ENCODE assay signal across 11 cellular contexts in genomic region chr1:21333824-21334213, GRCh38. TPM values are rescaled to one million over a fixed set of nuclear protein-coding genes. Genes with fewer than 3 reads are reported as not detected.
DNase-seq lines count a peak whose midpoint lies in the region; ATAC-seq, FAIRE-seq and TF ChIP-seq lines count a peak whose summit lies in the region.
"Had no signal": no experiment of that assay in that cellular context is flagged by ENCODE, and none has a peak within 500 bp of the region (broad histone marks: within the 10 kb centered on the region; RNA-seq: fewer than 3 reads in every experiment).

No MANE protein-coding gene starts in this region.

- no peak for TF ChIP-seq POLR2A in endothelial cell of umbilical vein (IDR thresholded peaks at IDR 0.05; ENCODE audit: low read depth, low read length)

- H3K9me3 ChIP-seq in DOHH2 (ENCODE audit: control insufficient read depth, insufficient read depth, low read length): no peaks in the 10 kb centered on the region
- no peaks in the 10 kb centered on the region for H3K9me3 ChIP-seq in RWPE2 (ENCODE audit: severe bottlenecking)
- H3K9me3 ChIP-seq in endothelial cell of umbilical vein (replicated peaks; ENCODE audit: control insufficient read depth, insufficient read depth, low read length): no peaks in the 10 kb centered on the region

- peaks cover 24% of the 10 kb centered on the region for H3K4me1 Mint-ChIP-seq in glutamatergic neuron (ENCODE audit: low read depth, unreplicated experiment)

- H4K20me1 ChIP-seq in DOHH2 (ENCODE audit: control insufficient read depth, insufficient read depth, low read depth, low read length) (no peaks in the 10 kb centered on the region), endothelial cell of umbilical vein (replicated peaks; ENCODE audit: control insufficient read depth, extremely low read depth, insufficient read depth, low read length) (no peaks in the 10 kb centered on the region)

- DNase-seq in RWPE2 (ENCODE audit: low spot score) (no peak), endothelial cell of umbilical vein (ENCODE audit: low read depth, low spot score) (no peak), glutamatergic neuron (no peak), medulla oblongata (ENCODE audit: extremely low spot score) (no peak), NCI-H1436 (lab: John Stamatoyannopoulos, UW) (no peak)
- no peak for DNase-seq in stimulated activated naive CD4-positive, alpha-beta T cell treated with Interleukin-2 at 50 U/mL for 16 hours (lab: John Stamatoyannopoulos, UW)
- DNase-seq: cerebellar nuclear complex, NCI-H1417 treated with DMSO at 0.1 percent for 48 hours had no signal

- H3K27me3 ChIP-seq in DOHH2 (ENCODE audit: control insufficient read depth, low read length) (peaks cover 25% of the 10 kb centered on the region), RWPE2 (ENCODE audit: insufficient read depth, poor library complexity, severe bottlenecking) (no peaks in the 10 kb centered on the region), endothelial cell of umbilical vein (ENCODE audit: control insufficient read depth in 2 of 2, insufficient read depth in 2 of 2, low read length in 2 of 2) (no peaks in the 10 kb centered on the region)

- TF ChIP-seq CTCF in DOHH2 (IDR thresholded peaks at IDR 0.05; ENCODE audit: low read depth, low read length, poor library complexity, severe bottlenecking): no peak
- no peak for TF ChIP-seq CTCF in RWPE2 (IDR thresholded peaks at IDR 0.05; ENCODE audit: poor library complexity, severe bottlenecking)
- no peak for TF ChIP-seq CTCF in endothelial cell of umbilical vein (IDR thresholded peaks at IDR 0.05; ENCODE audit: extremely low read depth in 1 of 2, insufficient read depth in 1 of 2, low read depth in 1 of 2, low read length in 2 of 2)
- no peak for TF ChIP-seq CTCF in glutamatergic neuron (IDR thresholded peaks at IDR 0.05; ENCODE audit: partially characterized antibody, unreplicated experiment)

- dilution Hi-C loops in endothelial cell of umbilical vein (cut with MboI; ENCODE audit: extremely low pct_ligation_motif_present, low sequenced_read_pairs): no loop called here

- H3K27ac ChIP-seq in DOHH2 (ENCODE audit: low read depth, low read length) (no peak overlapping the region), RWPE2 (ENCODE audit: poor library complexity, severe bottlenecking) (peak overlapping the region; percentile 78), endothelial cell of umbilical vein (ENCODE audit: insufficient read depth, low read depth, low read length) (peak overlapping the region; percentile 81), skin epidermis (peak overlapping the region in 19 of 21 experiments; percentile 51 to 94 (median 86))

- BruUV-seq in endothelial cell of umbilical vein (replicated peaks; lab: Mats Ljungman, UMichigan): no TSS peak

- FAIRE-seq in endothelial cell of umbilical vein (lab: Jason Lieb, UNC): no peak
- FAIRE-seq: islet of Langerhans had no signal

- H3K27me3 Mint-ChIP-seq in glutamatergic neuron (ENCODE audit: unreplicated experiment): peaks cover 1% of the 10 kb centered on the region

- peak overlapping the region; percentile 33 for H3K9ac ChIP-seq in endothelial cell of umbilical vein (replicated peaks; ENCODE audit: extremely low read depth, insufficient read depth, low read length)

- H3K9me3 Mint-ChIP-seq in glutamatergic neuron (ENCODE audit: unreplicated experiment): peaks cover 2% of the 10 kb centered on the region

- no peak overlapping the region for H2AFZ ChIP-seq in endothelial cell of umbilical vein (ENCODE audit: low read depth, low read length)

- CTCF ChIA-PET in endothelial cell of umbilical vein (lab: Charles Lee): interaction anchor here (0.7 to 4.7 kb wide), 17 partner anchors 9 to 102 kb away, joined by 3 to 55 read pairs (median 6); no protein-coding TSS in a partner anchor

- H3K9me1 ChIP-seq in endothelial cell of umbilical vein (replicated peaks; ENCODE audit: control insufficient read depth, extremely low read depth, insufficient read depth, low read length): no peaks in the 10 kb centered on the region

- peak overlapping the region; percentile 57 for H3K4me3 ChIP-seq in DOHH2 (ENCODE audit: low read length)
- no peak overlapping the region for H3K4me3 ChIP-seq in RWPE2 (ENCODE audit: severe bottlenecking)
- H3K4me3 ChIP-seq in endothelial cell of umbilical vein (replicated peaks in 1 of 3; ENCODE audit: insufficient read depth in 1 of 3, low read depth in 1 of 3, low read length in 3 of 3): no peak overlapping the region
- H3K4me3 ChIP-seq in skin epidermis: peak overlapping the region in 2 of 7 experiments; percentile 17 to 25

- peak overlapping the region; percentile 72 for H3K4me2 ChIP-seq in DOHH2 (ENCODE audit: low read length)
- H3K4me2 ChIP-seq in endothelial cell of umbilical vein (ENCODE audit: insufficient read depth, low read length): peak overlapping the region; percentile 54

- H3K9me2 ChIP-seq in DOHH2 (replicated peaks; ENCODE audit: control insufficient read depth, low read length): no peaks in the 10 kb centered on the region

- POLR2A ChIA-PET in endothelial cell of umbilical vein (lab: Charles Lee): interaction anchor here (0.9 kb wide), 1 partner anchor 9 kb away, joined by 4 read pairs; no protein-coding TSS in a partner anchor

- intact Hi-C loops in endothelial cell of umbilical vein (cut with micrococcal nuclease): loop anchor here (1.0 to 2.0 kb wide), 6 partner anchors 10 to 79 kb away; no protein-coding TSS in a partner anchor

- H3K4me3 Mint-ChIP-seq in glutamatergic neuron (ENCODE audit: unreplicated experiment): no peak overlapping the region

- H3K36me3 ChIP-seq in DOHH2 (ENCODE audit: control insufficient read depth, low read length): no peaks in the 10 kb centered on the region
- H3K36me3 ChIP-seq in RWPE2 (ENCODE audit: low read depth): no peaks in the 10 kb centered on the region
- H3K36me3 ChIP-seq in endothelial cell of umbilical vein (ENCODE audit: control insufficient read depth in 2 of 2, extremely low read depth in 1 of 2, insufficient read depth in 2 of 2, low read length in 2 of 2): peaks cover 0 to 4% of the 10 kb centered on the region in 2 experiments

- peaks cover 57% of the 10 kb centered on the region for H3K4me1 ChIP-seq in DOHH2 (ENCODE audit: control insufficient read depth, low read length)
- H3K4me1 ChIP-seq in RWPE2 (ENCODE audit: insufficient read depth, poor library complexity, severe bottlenecking): peaks cover 44% of the 10 kb centered on the region
- peaks cover 67% of the 10 kb centered on the region for H3K4me1 ChIP-seq in endothelial cell of umbilical vein (ENCODE audit: control insufficient read depth, extremely low read depth, insufficient read depth, low read length)

- no peak overlapping the region for H3K27ac Mint-ChIP-seq in glutamatergic neuron (ENCODE audit: unreplicated experiment)

- peaks cover 6% of the 10 kb centered on the region; the same call in 1 of the 2 replicates for H3F3A ChIP-seq in DOHH2 (ENCODE audit: control insufficient read depth, insufficient read depth)

- H3K36me3 Mint-ChIP-seq in glutamatergic neuron (ENCODE audit: unreplicated experiment): no peaks in the 10 kb centered on the region

- H3K79me2 ChIP-seq in DOHH2 (ENCODE audit: control insufficient read depth, low read length): no peaks in the 10 kb centered on the region
- peaks cover 89% of the 10 kb centered on the region for H3K79me2 ChIP-seq in endothelial cell of umbilical vein (ENCODE audit: control insufficient read depth, insufficient read depth, low read length)

- no peak for ATAC-seq in RWPE2 (ENCODE audit: low read depth)

TF ChIP-seq in endothelial cell of umbilical vein, 7 proteins besides CTCF, POLR2A, EP300 and RAD21:
- TF ChIP-seq POLR2AphosphoS5 (IDR thresholded peaks at IDR 0.05; ENCODE audit: insufficient read depth, low read depth, low read length) (no peak), JUN (IDR thresholded peaks at IDR 0.05; ENCODE audit: borderline replicate concordance, insufficient read depth, insufficient read length, low read depth) (no peak), MYC (IDR thresholded peaks at IDR 0.05; ENCODE audit: low read depth, low read length) (no peak), GATA2 (IDR thresholded peaks at IDR 0.05; ENCODE audit: insufficient read depth, insufficient read length, low read depth, low read length) (no peak), EZH2 (IDR thresholded peaks at IDR 0.05; ENCODE audit: borderline replicate concordance, low read depth, low read length, severe bottlenecking) (no peak), FOS (IDR thresholded peaks at IDR 0.05; ENCODE audit: borderline replicate concordance, insufficient read depth, low read length) (no peak)
- TF ChIP-seq, protein P1, sequence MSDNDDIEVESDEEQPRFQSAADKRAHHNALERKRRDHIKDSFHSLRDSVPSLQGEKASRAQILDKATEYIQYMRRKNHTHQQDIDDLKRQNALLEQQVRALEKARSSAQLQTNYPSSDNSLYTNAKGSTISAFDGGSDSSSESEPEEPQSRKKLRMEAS (IDR thresholded peaks at IDR 0.05; ENCODE audit: insufficient read depth, insufficient read length): no peak
TF ChIP-seq in endothelial cell of umbilical vein: peak in this region for 0.

RNA-seq across cellular contexts. Expression of gene ECE1, which starts 43.6 kb away (rescaled TPM):
- total RNA-seq in endothelial cell of umbilical vein (496 and 562 TPM in 2 replicates), glutamatergic neuron (ENCODE audit: unreplicated experiment) (36.1 TPM)
- 437 and 521 TPM in 2 replicates for polyA plus RNA-seq in endothelial cell of umbilical vein
- 352 and 358 TPM in 2 replicates for polyA plus RNA-seq in endothelial cell of umbilical vein (2011; cell fraction: cytosol; rRNA removed)
- polyA plus RNA-seq in endothelial cell of umbilical vein (2011; cell fraction: nucleus; rRNA removed): 291 and 306 TPM in 2 replicates
- polyA plus RNA-seq in endothelial cell of umbilical vein (2012): 366 and 394 TPM in 2 replicates
- 457 and 568 TPM in 2 replicates for polyA minus RNA-seq in endothelial cell of umbilical vein
- 16.8 TPM for polyA minus RNA-seq in endothelial cell of umbilical vein (2011; cell fraction: cytosol; rRNA and poly(A)+ RNA removed)
- 172 and 244 TPM in 2 replicates for polyA minus RNA-seq in endothelial cell of umbilical vein (2011; cell fraction: nucleus; rRNA and poly(A)+ RNA removed)

Comparison
In these comparisons a context has a peak if more than half of its experiments do, and no peak if none do; other contexts are left out.
1. RNA of gene ECE1, which starts 43.6 kb away (total RNA-seq): 496 to 562 TPM in endothelial cell of umbilical vein; 36.1 TPM in glutamatergic neuron (single experiment); every median in the first group is over 10 times any median in the second.